In the genomic region with DNA sequence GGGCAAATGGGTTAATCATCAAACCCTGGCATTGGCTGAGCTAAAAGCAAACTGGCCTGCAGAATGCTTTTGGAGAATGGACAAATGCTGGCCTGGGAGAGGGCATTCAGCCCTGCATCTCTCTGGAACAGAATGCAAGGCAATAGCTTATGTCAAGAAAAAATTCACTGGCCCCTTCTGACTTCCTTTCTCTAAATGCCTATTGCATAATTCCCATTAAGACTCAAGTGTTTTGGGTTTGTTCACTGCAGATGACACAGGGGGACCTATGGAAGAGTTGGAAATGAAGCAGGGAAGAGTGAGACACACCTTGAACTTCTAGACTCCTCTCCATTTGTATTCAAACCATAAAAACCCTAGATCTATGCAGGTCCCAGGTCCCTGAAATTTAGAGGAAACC, we compare ENCODE assay signal across 1 cellular context.
TF ChIP-seq lines count a peak whose summit lies in the region.

No MANE protein-coding gene starts in this region.

TF ChIP-seq in GM23338, 12 proteins besides CTCF, POLR2A, EP300 and RAD21 (continued from another document):
- TF ChIP-seq, protein P1, sequence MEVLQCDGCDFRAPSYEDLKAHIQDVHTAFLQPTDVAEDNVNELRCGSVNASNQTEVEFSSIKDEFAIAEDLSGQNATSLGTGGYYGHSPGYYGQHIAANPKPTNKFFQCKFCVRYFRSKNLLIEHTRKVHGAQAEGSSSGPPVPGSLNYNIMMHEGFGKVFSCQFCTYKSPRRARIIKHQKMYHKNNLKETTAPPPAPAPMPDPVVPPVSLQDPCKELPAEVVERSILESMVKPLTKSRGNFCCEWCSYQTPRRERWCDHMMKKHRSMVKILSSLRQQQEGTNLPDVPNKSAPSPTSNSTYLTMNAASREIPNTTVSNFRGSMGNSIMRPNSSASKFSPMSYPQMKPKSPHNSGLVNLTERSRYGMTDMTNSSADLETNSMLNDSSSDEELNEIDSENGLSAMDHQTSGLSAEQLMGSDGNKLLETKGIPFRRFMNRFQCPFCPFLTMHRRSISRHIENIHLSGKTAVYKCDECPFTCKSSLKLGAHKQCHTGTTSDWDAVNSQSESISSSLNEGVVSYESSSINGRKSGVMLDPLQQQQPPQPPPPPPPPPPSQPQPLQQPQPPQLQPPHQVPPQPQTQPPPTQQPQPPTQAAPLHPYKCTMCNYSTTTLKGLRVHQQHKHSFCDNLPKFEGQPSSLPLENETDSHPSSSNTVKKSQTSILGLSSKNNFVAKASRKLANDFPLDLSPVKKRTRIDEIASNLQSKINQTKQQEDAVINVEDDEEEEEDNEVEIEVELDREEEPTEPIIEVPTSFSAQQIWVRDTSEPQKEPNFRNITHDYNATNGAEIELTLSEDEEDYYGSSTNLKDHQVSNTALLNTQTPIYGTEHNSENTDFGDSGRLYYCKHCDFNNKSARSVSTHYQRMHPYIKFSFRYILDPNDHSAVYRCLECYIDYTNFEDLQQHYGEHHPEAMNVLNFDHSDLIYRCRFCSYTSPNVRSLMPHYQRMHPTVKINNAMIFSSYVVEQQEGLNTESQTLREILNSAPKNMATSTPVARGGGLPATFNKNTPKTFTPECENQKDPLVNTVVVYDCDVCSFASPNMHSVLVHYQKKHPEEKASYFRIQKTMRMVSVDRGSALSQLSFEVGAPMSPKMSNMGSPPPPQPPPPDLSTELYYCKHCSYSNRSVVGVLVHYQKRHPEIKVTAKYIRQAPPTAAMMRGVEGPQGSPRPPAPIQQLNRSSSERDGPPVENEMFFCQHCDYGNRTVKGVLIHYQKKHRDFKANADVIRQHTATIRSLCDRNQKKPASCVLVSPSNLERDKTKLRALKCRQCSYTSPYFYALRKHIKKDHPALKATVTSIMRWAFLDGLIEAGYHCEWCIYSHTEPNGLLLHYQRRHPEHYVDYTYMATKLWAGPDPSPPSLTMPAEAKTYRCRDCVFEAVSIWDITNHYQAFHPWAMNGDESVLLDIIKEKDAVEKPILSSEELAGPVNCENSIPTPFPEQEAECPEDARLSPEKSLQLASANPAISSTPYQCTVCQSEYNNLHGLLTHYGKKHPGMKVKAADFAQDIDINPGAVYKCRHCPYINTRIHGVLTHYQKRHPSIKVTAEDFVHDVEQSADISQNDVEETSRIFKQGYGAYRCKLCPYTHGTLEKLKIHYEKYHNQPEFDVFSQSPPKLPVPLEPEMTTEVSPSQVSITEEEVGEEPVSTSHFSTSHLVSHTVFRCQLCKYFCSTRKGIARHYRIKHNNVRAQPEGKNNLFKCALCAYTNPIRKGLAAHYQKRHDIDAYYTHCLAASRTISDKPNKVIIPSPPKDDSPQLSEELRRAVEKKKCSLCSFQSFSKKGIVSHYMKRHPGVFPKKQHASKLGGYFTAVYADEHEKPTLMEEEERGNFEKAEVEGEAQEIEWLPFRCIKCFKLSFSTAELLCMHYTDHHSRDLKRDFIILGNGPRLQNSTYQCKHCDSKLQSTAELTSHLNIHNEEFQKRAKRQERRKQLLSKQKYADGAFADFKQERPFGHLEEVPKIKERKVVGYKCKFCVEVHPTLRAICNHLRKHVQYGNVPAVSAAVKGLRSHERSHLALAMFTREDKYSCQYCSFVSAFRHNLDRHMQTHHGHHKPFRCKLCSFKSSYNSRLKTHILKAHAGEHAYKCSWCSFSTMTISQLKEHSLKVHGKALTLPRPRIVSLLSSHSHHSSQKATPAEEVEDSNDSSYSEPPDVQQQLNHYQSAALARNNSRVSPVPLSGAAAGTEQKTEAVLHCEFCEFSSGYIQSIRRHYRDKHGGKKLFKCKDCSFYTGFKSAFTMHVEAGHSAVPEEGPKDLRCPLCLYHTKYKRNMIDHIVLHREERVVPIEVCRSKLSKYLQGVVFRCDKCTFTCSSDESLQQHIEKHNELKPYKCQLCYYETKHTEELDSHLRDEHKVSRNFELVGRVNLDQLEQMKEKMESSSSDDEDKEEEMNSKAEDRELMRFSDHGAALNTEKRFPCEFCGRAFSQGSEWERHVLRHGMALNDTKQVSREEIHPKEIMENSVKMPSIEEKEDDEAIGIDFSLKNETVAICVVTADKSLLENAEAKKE (CRISPR knock-in tag; IDR thresholded peaks at IDR 0.05): no peak
- TF ChIP-seq ZNF331 (CRISPR knock-in tag; IDR thresholded peaks at IDR 0.05; ENCODE audit: low read depth): no peak
- TF ChIP-seq STAT1 (IDR thresholded peaks at IDR 0.05; ENCODE audit: unreplicated experiment): no peak
- no peak for TF ChIP-seq ZNF114 (CRISPR knock-in tag; IDR thresholded peaks at IDR 0.05)
- no peak for TF ChIP-seq CREB1 (CRISPR knock-in tag; IDR thresholded peaks at IDR 0.05; ENCODE audit: low read depth)
